In genomic region chr9:125238127-125238914, GRCh38 we compare ENCODE assay signal across 2 cellular contexts.
TF ChIP-seq lines count a peak whose summit lies in the region.

No MANE protein-coding gene starts in this region.

TF ChIP-seq in A549, 52 proteins besides CTCF, POLR2A, EP300 and RAD21:
- no peak for TF ChIP-seq CHD2 (IDR thresholded peaks at IDR 0.05; ENCODE audit: low read length, partially characterized antibody)
- no peak for TF ChIP-seq SREBF2 (IDR thresholded peaks at IDR 0.05)
- TF ChIP-seq, protein P1, sequence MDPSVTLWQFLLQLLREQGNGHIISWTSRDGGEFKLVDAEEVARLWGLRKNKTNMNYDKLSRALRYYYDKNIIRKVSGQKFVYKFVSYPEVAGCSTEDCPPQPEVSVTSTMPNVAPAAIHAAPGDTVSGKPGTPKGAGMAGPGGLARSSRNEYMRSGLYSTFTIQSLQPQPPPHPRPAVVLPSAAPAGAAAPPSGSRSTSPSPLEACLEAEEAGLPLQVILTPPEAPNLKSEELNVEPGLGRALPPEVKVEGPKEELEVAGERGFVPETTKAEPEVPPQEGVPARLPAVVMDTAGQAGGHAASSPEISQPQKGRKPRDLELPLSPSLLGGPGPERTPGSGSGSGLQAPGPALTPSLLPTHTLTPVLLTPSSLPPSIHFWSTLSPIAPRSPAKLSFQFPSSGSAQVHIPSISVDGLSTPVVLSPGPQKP (IDR thresholded peaks at IDR 0.05; ENCODE audit: low read depth, low read length), result no peak
- no peak for TF ChIP-seq MAFK (IDR thresholded peaks at IDR 0.05; ENCODE audit: partially characterized antibody)
- TF ChIP-seq, protein P2, sequence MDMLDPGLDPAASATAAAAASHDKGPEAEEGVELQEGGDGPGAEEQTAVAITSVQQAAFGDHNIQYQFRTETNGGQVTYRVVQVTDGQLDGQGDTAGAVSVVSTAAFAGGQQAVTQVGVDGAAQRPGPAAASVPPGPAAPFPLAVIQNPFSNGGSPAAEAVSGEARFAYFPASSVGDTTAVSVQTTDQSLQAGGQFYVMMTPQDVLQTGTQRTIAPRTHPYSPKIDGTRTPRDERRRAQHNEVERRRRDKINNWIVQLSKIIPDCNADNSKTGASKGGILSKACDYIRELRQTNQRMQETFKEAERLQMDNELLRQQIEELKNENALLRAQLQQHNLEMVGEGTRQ (IDR thresholded peaks at IDR 0.05), result no peak
- TF ChIP-seq GATA3 (IDR thresholded peaks at IDR 0.05; ENCODE audit: borderline replicate concordance), result no peak
- TF ChIP-seq HEYL (CRISPR knock-in tag; IDR thresholded peaks at IDR 0.05), result no peak
- TF ChIP-seq ZSCAN20 (CRISPR knock-in tag; IDR thresholded peaks at IDR 0.05), result no peak
- TF ChIP-seq KDM5A (IDR thresholded peaks at IDR 0.05), result no peak
- TF ChIP-seq HOXB13 (CRISPR knock-in tag; IDR thresholded peaks at IDR 0.05; ENCODE audit: low read depth), result no peak
- TF ChIP-seq JUNB (IDR thresholded peaks at IDR 0.05), result no peak

TF ChIP-seq in K562, 482 proteins besides CTCF, POLR2A, EP300 and RAD21 (continues in another document):
- TF ChIP-seq CAMTA2 (CRISPR knock-in tag; conservative IDR thresholded peaks at IDR 0.05) (no peak), NFXL1 (CRISPR knock-in tag; IDR thresholded peaks at IDR 0.05) (peak; percentile 84), ZBTB2 (IDR thresholded peaks at IDR 0.05) (no peak), ARID4B (CRISPR knock-in tag; IDR thresholded peaks at IDR 0.05) (no peak), ZNF76 (CRISPR knock-in tag; IDR thresholded peaks at IDR 0.05; ENCODE audit: borderline replicate concordance) (no peak), ZNF217 (CRISPR knock-in tag; IDR thresholded peaks at IDR 0.05) (no peak), BCLAF1 (IDR thresholded peaks at IDR 0.05; ENCODE audit: borderline replicate concordance in 1 of 2, control insufficient read depth in 1 of 2, low read depth in 2 of 2, low read length in 1 of 2) (0 out of 4 replicates have a peak, but pooled peaks of 1 of the 2 experiments have one; percentile 47), ESRRA (IDR thresholded peaks at IDR 0.05; ENCODE audit: borderline replicate concordance, low read depth) (no peak), RBFOX2 (IDR thresholded peaks at IDR 0.05; ENCODE audit: low read depth, low read length) (peak; percentile 85), RFX1 (IDR thresholded peaks at IDR 0.05) (no peak), ZNF431 (CRISPR knock-in tag; IDR thresholded peaks at IDR 0.05) (0 out of 2 replicates have a peak, but pooled peaks have one; percentile 68), KAT7 (CRISPR knock-in tag; IDR thresholded peaks at IDR 0.05; ENCODE audit: borderline replicate concordance) (peak; percentile 67; the same call in 1 of the 2 replicates), NR2C2 (CRISPR knock-in tag; IDR thresholded peaks at IDR 0.05) (no peak), NR2C2 (tag; IDR thresholded peaks at IDR 0.05) (peak; percentile 31; the same call in 1 of the 2 replicates), ZBED1 (IDR thresholded peaks at IDR 0.05) (peak; percentile 74; the same call in 1 of the 2 replicates), SNIP1 (IDR thresholded peaks at IDR 0.05; ENCODE audit: low read depth) (no peak)
- TF ChIP-seq, protein P3, sequence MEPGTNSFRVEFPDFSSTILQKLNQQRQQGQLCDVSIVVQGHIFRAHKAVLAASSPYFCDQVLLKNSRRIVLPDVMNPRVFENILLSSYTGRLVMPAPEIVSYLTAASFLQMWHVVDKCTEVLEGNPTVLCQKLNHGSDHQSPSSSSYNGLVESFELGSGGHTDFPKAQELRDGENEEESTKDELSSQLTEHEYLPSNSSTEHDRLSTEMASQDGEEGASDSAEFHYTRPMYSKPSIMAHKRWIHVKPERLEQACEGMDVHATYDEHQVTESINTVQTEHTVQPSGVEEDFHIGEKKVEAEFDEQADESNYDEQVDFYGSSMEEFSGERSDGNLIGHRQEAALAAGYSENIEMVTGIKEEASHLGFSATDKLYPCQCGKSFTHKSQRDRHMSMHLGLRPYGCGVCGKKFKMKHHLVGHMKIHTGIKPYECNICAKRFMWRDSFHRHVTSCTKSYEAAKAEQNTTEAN (CRISPR knock-in tag; IDR thresholded peaks at IDR 0.05), result peak; percentile 58; the same call in 1 of the 2 replicates
- TF ChIP-seq, protein P4, sequence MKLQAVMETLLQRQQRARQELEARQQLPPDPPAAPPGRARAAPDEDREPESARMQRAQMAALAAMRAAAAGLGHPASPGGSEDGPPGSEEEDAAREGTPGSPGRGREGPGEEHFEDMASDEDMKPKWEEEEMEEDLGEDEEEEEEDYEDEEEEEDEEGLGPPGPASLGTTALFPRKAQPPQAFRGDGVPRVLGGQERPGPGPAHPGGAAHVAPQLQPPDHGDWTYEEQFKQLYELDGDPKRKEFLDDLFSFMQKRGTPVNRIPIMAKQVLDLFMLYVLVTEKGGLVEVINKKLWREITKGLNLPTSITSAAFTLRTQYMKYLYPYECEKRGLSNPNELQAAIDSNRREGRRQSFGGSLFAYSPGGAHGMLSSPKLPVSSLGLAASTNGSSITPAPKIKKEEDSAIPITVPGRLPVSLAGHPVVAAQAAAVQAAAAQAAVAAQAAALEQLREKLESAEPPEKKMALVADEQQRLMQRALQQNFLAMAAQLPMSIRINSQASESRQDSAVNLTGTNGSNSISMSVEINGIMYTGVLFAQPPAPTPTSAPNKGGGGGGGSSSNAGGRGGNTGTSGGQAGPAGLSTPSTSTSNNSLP (IDR thresholded peaks at IDR 0.05; ENCODE audit: borderline replicate concordance, low read depth, low read length), result no peak
- TF ChIP-seq, protein P5, sequence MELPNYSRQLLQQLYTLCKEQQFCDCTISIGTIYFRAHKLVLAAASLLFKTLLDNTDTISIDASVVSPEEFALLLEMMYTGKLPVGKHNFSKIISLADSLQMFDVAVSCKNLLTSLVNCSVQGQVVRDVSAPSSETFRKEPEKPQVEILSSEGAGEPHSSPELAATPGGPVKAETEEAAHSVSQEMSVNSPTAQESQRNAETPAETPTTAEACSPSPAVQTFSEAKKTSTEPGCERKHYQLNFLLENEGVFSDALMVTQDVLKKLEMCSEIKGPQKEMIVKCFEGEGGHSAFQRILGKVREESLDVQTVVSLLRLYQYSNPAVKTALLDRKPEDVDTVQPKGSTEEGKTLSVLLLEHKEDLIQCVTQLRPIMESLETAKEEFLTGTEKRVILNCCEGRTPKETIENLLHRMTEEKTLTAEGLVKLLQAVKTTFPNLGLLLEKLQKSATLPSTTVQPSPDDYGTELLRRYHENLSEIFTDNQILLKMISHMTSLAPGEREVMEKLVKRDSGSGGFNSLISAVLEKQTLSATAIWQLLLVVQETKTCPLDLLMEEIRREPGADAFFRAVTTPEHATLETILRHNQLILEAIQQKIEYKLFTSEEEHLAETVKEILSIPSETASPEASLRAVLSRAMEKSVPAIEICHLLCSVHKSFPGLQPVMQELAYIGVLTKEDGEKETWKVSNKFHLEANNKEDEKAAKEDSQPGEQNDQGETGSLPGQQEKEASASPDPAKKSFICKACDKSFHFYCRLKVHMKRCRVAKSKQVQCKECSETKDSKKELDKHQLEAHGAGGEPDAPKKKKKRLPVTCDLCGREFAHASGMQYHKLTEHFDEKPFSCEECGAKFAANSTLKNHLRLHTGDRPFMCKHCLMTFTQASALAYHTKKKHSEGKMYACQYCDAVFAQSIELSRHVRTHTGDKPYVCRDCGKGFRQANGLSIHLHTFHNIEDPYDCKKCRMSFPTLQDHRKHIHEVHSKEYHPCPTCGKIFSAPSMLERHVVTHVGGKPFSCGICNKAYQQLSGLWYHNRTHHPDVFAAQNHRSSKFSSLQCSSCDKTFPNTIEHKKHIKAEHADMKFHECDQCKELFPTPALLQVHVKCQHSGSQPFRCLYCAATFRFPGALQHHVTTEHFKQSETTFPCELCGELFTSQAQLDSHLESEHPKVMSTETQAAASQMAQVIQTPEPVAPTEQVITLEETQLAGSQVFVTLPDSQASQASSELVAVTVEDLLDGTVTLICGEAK (IDR thresholded peaks at IDR 0.05), result no peak
- TF ChIP-seq, protein P5 (CRISPR knock-in tag; IDR thresholded peaks at IDR 0.05), result 0 out of 2 replicates have a peak, but pooled peaks have one; percentile 21
